In genomic region chr12:470133-470532, GRCh38 we compare ENCODE assay signal across 16 cellular contexts. TPM values are rescaled to one million over a fixed set of nuclear protein-coding genes. Genes with fewer than 3 reads are reported as not detected.
DNase-seq lines count a peak whose midpoint lies in the region; TF ChIP-seq lines count a peak whose summit lies in the region.
"Had no signal": no experiment of that assay in that cellular context is flagged by ENCODE, and none has a peak within 500 bp of the region (broad histone marks: within the 10 kb centered on the region; RNA-seq: fewer than 3 reads in every experiment).

No MANE protein-coding gene starts in this region.

- no peaks in the 10 kb centered on the region for H3K9me3 ChIP-seq in skeletal muscle tissue (ENCODE audit: control insufficient read depth in 3 of 3, low read length in 3 of 3)
- H3K9me3 ChIP-seq: BE2C had no signal

- CTCF ChIA-PET in activated CD4-positive, alpha-beta memory T cell treated with anti-CD3 and anti-CD28 coated beads for 36 hours (lab: Charles Lee) = interaction anchor here (1.1 to 1.5 kb wide), 3 partner anchors 12 to 28 kb away, joined by 3 to 4 read pairs (median 4); no protein-coding TSS in a partner anchor

- H3K4me1 Mint-ChIP-seq in activated CD4-positive, alpha-beta memory T cell treated with anti-CD3 and anti-CD28 coated beads for 36 hours (ENCODE audit: low read depth) = no peaks in the 10 kb centered on the region
- peaks cover 12 to 17% of the 10 kb centered on the region in 2 donors for H3K4me1 Mint-ChIP-seq in immature natural killer cell

- H3K9me3 Mint-ChIP-seq in activated CD4-positive, alpha-beta memory T cell treated with anti-CD3 and anti-CD28 coated beads for 36 hours = no peaks in the 10 kb centered on the region
- H3K9me3 Mint-ChIP-seq in immature natural killer cell = peaks cover 0 to 3% (median 0%) of the 10 kb centered on the region in 6 donors
- H3K9me3 Mint-ChIP-seq: CD4-positive, alpha-beta T cell had no signal

- DNase-seq in NCI-H82 (lab: John Stamatoyannopoulos, UW) (peak; percentile 86), coronary artery (ENCODE audit: low spot score) (peak; percentile 36), islet precursor cell (peak; percentile 47), H4 (ENCODE audit: low spot score) (no peak), immature natural killer cell (no peak)
- no peak for DNase-seq in activated CD4-positive, alpha-beta memory T cell treated with anti-CD3 and anti-CD28 coated beads for 36 hours
- DNase-seq: BE2C; Calu3; CD4-positive, alpha-beta T cell; H7; MV-4-11; NCI-H1417; NCI-H2029 treated with DMSO at 0.1 percent for 48 hours; NCI-H2171 treated with DMSO at 0.1 percent for 48 hours had no signal

- intact Hi-C loops in activated CD4-positive, alpha-beta memory T cell treated with anti-CD3 and anti-CD28 coated beads for 36 hours (cut with micrococcal nuclease) = no loop called here

- H3K27ac Mint-ChIP-seq in activated CD4-positive, alpha-beta memory T cell treated with anti-CD3 and anti-CD28 coated beads for 36 hours = no peak overlapping the region
- no peak overlapping the region for H3K27ac Mint-ChIP-seq in immature natural killer cell
- H3K27ac Mint-ChIP-seq: CD4-positive, alpha-beta T cell had no signal

- peaks cover 4% of the 10 kb centered on the region for H3K27me3 Mint-ChIP-seq in activated CD4-positive, alpha-beta memory T cell treated with anti-CD3 and anti-CD28 coated beads for 36 hours
- H3K27me3 Mint-ChIP-seq in immature natural killer cell (ENCODE audit: low read depth in 3 of 3) = peaks cover 3 to 6% (median 6%) of the 10 kb centered on the region in 3 donors

- H3K27ac ChIP-seq in coronary artery (no peak overlapping the region), skeletal muscle tissue (ENCODE audit: low read depth, low read length) (peak overlapping the region; percentile 64)
- H3K27ac ChIP-seq: SK-N-MC had no signal

- H3K4me1 ChIP-seq in skeletal muscle tissue (ENCODE audit: control insufficient read depth in 3 of 3, insufficient read depth in 3 of 3, low read length in 3 of 3) = peaks cover 6 to 41% (median 28%) of the 10 kb centered on the region in 3 donors
- H3K4me1 ChIP-seq: BE2C had no signal

- peak overlapping the region in 2 of 3 donors; percentile 40 to 42 for H3K9ac ChIP-seq in skeletal muscle tissue (ENCODE audit: low read depth in 1 of 3, low read length in 3 of 3)

- H3K4me3 Mint-ChIP-seq in activated CD4-positive, alpha-beta memory T cell treated with anti-CD3 and anti-CD28 coated beads for 36 hours = no peak overlapping the region
- H3K4me3 Mint-ChIP-seq in immature natural killer cell = no peak overlapping the region
- H3K4me3 Mint-ChIP-seq: CD4-positive, alpha-beta T cell had no signal

- H3K27me3 ChIP-seq in skeletal muscle tissue (ENCODE audit: control insufficient read depth in 3 of 3, insufficient read depth in 3 of 3, low read length in 3 of 3) = peaks cover 0 to 3% (median 2%) of the 10 kb centered on the region in 3 donors
- H3K27me3 ChIP-seq: BE2C had no signal

- POLR2A ChIA-PET in activated CD4-positive, alpha-beta memory T cell treated with anti-CD3 and anti-CD28 coated beads for 36 hours (lab: Charles Lee) = no interaction called here

- H3K36me3 ChIP-seq in skeletal muscle tissue (ENCODE audit: control insufficient read depth in 3 of 3, insufficient read depth in 3 of 3, low read length in 3 of 3) = no peaks in the 10 kb centered on the region
- H3K36me3 ChIP-seq: BE2C had no signal

- no peaks in the 10 kb centered on the region for H3K36me3 Mint-ChIP-seq in activated CD4-positive, alpha-beta memory T cell treated with anti-CD3 and anti-CD28 coated beads for 36 hours
- no peaks in the 10 kb centered on the region for H3K36me3 Mint-ChIP-seq in immature natural killer cell

- TF ChIP-seq CTCF in coronary artery (IDR thresholded peaks at IDR 0.05) = no peak

- H3K4me3 ChIP-seq in coronary artery (no peak overlapping the region), skeletal muscle tissue (ENCODE audit: low read length in 3 of 3) (peak overlapping the region in 2 of 3 donors; percentile 33 to 45)
- H3K4me3 ChIP-seq: SK-N-MC had no signal

RNA-seq across cellular contexts. Expression of gene B4GALNT3, which starts 10.4 kb away (rescaled TPM):
- total RNA-seq in skeletal muscle tissue = 4.2 TPM
- 1 to 10 TPM; 1.2 to 1.9 TPM for total RNA-seq in activated CD4-positive, alpha-beta memory T cell treated with anti-CD3 and anti-CD28 coated beads for 36 hours
- 3.0 and 3.3 TPM in 2 replicates for total RNA-seq in H4 (2014; rRNA removed; shearing (Covaris generic))
- polyA plus RNA-seq in immature natural killer cell = 10 to 100 TPM in 1 of 3 donors, 1 to 10 TPM in 1, under 1 TPM in 1; 0.03 to 13.1 (median 1.2) TPM

Comparison
In these comparisons a context has a peak if more than half of its experiments do, and no peak if none do; other contexts are left out.
1. DNase-seq: peak in NCI-H82 (single experiment), coronary artery (single experiment) and islet precursor cell (single experiment); none in activated CD4-positive, alpha-beta memory T cell treated with anti-CD3 and anti-CD28 coated beads for 36 hours (single experiment), H4 (single experiment) and immature natural killer cell (0 of 3).